ENCODE assay signal across 1 cellular context in the genomic region with DNA sequence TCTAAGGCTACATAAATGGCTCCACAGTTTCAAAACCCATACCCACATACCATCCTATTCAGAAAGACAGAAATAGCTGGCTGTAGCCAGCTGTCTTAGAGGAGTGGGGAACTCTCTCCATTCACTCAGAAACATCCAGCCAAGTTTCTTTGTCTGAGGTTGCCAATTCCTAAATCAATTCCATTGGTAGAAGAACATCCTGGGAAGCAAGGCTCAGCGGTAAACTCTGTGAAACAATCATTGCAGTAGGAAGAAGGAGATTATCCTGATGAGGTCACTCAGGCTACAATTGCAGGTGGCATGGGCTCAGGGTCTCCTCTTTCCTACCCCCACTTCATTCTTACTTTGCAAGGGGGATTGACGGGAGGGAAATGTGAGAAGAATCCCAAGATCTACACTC.
TF ChIP-seq lines count a peak whose summit lies in the region.

No MANE protein-coding gene starts in this region.

TF ChIP-seq in IMR-90, 13 proteins besides CTCF, POLR2A, EP300 and RAD21 (continued from another document):
- TF ChIP-seq RFX5 (IDR thresholded peaks at IDR 0.05; ENCODE audit: low read depth, low read length) (no peak), NFE2L2 (IDR thresholded peaks at IDR 0.05; ENCODE audit: low read depth, low read length) (no peak), MAFK (IDR thresholded peaks at IDR 0.05; ENCODE audit: low read depth, low read length) (no peak), CHD1 (IDR thresholded peaks at IDR 0.05; ENCODE audit: low read depth, low read length) (no peak), MAZ (IDR thresholded peaks at IDR 0.05; ENCODE audit: borderline replicate concordance, low read depth, low read length) (no peak), SMC3 (IDR thresholded peaks at IDR 0.05; ENCODE audit: low read depth, low read length) (no peak), CEBPB (IDR thresholded peaks at IDR 0.05; ENCODE audit: low read depth, low read length) (no peak), MXI1 (IDR thresholded peaks at IDR 0.05; ENCODE audit: borderline replicate concordance, low read depth, low read length) (no peak)
- TF ChIP-seq, protein P1, sequence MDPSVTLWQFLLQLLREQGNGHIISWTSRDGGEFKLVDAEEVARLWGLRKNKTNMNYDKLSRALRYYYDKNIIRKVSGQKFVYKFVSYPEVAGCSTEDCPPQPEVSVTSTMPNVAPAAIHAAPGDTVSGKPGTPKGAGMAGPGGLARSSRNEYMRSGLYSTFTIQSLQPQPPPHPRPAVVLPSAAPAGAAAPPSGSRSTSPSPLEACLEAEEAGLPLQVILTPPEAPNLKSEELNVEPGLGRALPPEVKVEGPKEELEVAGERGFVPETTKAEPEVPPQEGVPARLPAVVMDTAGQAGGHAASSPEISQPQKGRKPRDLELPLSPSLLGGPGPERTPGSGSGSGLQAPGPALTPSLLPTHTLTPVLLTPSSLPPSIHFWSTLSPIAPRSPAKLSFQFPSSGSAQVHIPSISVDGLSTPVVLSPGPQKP (IDR thresholded peaks at IDR 0.05; ENCODE audit: borderline replicate concordance, low read depth, low read length) = no peak
